ENCODE assay signal across 8 cellular contexts in the genomic region with DNA sequence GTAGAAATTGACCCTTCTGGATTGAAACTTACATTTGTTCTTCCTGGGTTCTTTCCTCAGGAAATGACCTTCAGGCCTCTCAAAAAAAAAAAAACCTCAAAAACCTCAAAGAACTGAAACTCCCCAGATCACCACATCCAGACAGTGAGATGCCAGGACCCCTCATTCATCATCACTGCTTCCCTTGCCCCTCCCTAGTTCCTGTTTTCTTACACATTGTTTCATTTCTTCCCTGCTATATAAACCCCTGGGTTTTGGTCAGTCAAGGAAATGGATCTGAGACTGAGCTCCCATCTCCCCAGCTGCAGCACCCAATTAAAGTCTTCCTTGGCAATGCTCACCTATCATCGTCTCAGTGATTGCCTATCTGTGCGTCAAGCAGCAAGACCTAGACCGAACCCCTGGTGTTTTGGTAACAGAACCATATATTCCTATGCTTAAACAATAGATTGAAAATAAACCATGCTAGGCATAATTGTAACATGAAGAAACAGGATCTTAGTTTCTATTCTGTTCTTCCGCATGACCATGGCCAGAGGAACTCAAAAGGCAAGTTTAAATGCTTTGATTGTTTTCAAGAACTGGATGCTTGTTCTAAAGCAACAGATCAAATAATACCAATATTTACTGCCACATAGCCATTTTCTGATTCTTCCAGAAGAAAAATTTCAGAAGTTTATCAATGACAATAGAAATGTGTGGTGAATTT.
A peak's percentile ranks its signal among the peaks of the same experiment; 100 is the strongest.
DNase-seq lines count a peak whose midpoint lies in the region; ATAC-seq, FAIRE-seq and TF ChIP-seq lines count a peak whose summit lies in the region.

No MANE protein-coding gene starts in this region.

- H3K27ac ChIP-seq in A549 (peak overlapping the region; percentile 76 to 85; a peak in 5 of 6 replicates), WERI-Rb-1 (no peak overlapping the region)

- intact Hi-C loops in left ventricle myocardium superior (cut with micrococcal nuclease), result no loop called here

- no peaks in the 10 kb centered on the region for H3K36me3 ChIP-seq in WERI-Rb-1

- H3K4me3 ChIP-seq in A549 (no peak overlapping the region), fibroblast of mammary gland (ENCODE audit: control insufficient read depth, low read depth, low read length) (no peak overlapping the region), WERI-Rb-1 (ENCODE audit: low read depth, low read length) (no peak overlapping the region)

- H3K9me3 ChIP-seq in A549 (no peaks in the 10 kb centered on the region), WERI-Rb-1 (ENCODE audit: severe bottlenecking) (no peaks in the 10 kb centered on the region)

- POLR2A ChIA-PET in A549 (lab: Yijun Ruan, JAX), result interaction anchor here (1.0 kb wide), 1 partner anchor 108 kb away, joined by 3 read pairs; the partner anchor contains the start of gene MAX

- no peak for FAIRE-seq in A549 (lab: Jason Lieb, UNC)
- FAIRE-seq in GM19239 (lab: Jason Lieb, UNC), result peak; percentile 90

- peaks cover 18% of the 10 kb centered on the region for H3K4me1 ChIP-seq in A549

- H3K27me3 ChIP-seq in WERI-Rb-1 (ENCODE audit: insufficient read depth, low read depth, severe bottlenecking), result no peaks in the 10 kb centered on the region

- no peak for TF ChIP-seq EP300 in A549 (IDR thresholded peaks at IDR 0.05)

- peak overlapping the region; percentile 58 for H3K4me2 ChIP-seq in A549

- no peak for TF ChIP-seq CTCF in A549 (IDR thresholded peaks at IDR 0.05)
- no peak for TF ChIP-seq CTCF in fibroblast of mammary gland (conservative IDR thresholded peaks at IDR 0.05; ENCODE audit: control insufficient read depth, insufficient read depth, low read depth, low read length)
- no peak for TF ChIP-seq CTCF in WERI-Rb-1 (IDR thresholded peaks at IDR 0.05; ENCODE audit: low read depth, low read length)

- 81% methylated on average over 4 of the region's 4 CpGs for WGBS in A549 (ENCODE audit: missing lambda C conversion rate)

- DNase-seq in A549 (ENCODE audit: low read depth in 1 of 2, low spot score in 1 of 2) (no peak), GM19239 (ENCODE audit: insufficient read length, low spot score) (no peak), SKM-1 treated with dmso at 0.1 percent for 144 hours (lab: John Stamatoyannopoulos, UW; ENCODE audit: unreplicated experiment) (peak; percentile 52), fibroblast of mammary gland (ENCODE audit: low read depth) (peak; percentile 65), inferior parietal cortex (ENCODE audit: extremely low spot score) (no peak), left ventricle myocardium superior (no peak), WERI-Rb-1 (no peak), NCI-H2081 (lab: John Stamatoyannopoulos, UW) (no peak)

- CTCF ChIA-PET in A549 (lab: Yijun Ruan, JAX), result interaction anchor here (1.0 kb wide), 1 partner anchor 41 kb away, joined by 4 read pairs; no protein-coding TSS in a partner anchor

- ATAC-seq in A549 (no peak), left ventricle myocardium superior (no peak)

- TF ChIP-seq POLR2A in A549 (IDR thresholded peaks at IDR 0.05; ENCODE audit: low read length), result no peak

- TF ChIP-seq RAD21 in A549 (conservative IDR thresholded peaks at IDR 0.05 in 1 of 2, IDR thresholded peaks at IDR 0.05 in 1 of 2), result no peak

TF ChIP-seq in A549, 52 proteins besides CTCF, POLR2A, EP300 and RAD21:
- TF ChIP-seq FOSL2 (IDR thresholded peaks at IDR 0.05) (no peak), FOSL2 (CRISPR knock-in tag; IDR thresholded peaks at IDR 0.05) (no peak), ESRRA (IDR thresholded peaks at IDR 0.05; ENCODE audit: borderline replicate concordance, low read length) (no peak), FOSB (CRISPR knock-in tag; IDR thresholded peaks at IDR 0.05) (no peak), CBX2 (IDR thresholded peaks at IDR 0.05; ENCODE audit: borderline replicate concordance, low read depth) (no peak), HEYL (CRISPR knock-in tag; IDR thresholded peaks at IDR 0.05) (no peak), HOXA7 (CRISPR knock-in tag; IDR thresholded peaks at IDR 0.05) (no peak), CHD4 (IDR thresholded peaks at IDR 0.05; ENCODE audit: borderline replicate concordance) (no peak), ZC3H11A (IDR thresholded peaks at IDR 0.05) (no peak), HES2 (IDR thresholded peaks at IDR 0.05) (no peak), ZSCAN20 (CRISPR knock-in tag; IDR thresholded peaks at IDR 0.05) (no peak), E2F6 (IDR thresholded peaks at IDR 0.05; ENCODE audit: borderline replicate concordance, low read depth) (no peak), HOXB13 (CRISPR knock-in tag; IDR thresholded peaks at IDR 0.05; ENCODE audit: low read depth) (no peak), SMC3 (IDR thresholded peaks at IDR 0.05) (no peak), KDM5A (IDR thresholded peaks at IDR 0.05) (no peak), NFE2L2 (conservative IDR thresholded peaks at IDR 0.05; ENCODE audit: low read length) (no peak), PBX3 (IDR thresholded peaks at IDR 0.05) (no peak), SREBF2 (IDR thresholded peaks at IDR 0.05) (no peak), CBX8 (IDR thresholded peaks at IDR 0.05) (no peak), KDM1A (IDR thresholded peaks at IDR 0.05; ENCODE audit: low read depth) (no peak)

Comparison
In these comparisons a context has a peak if more than half of its experiments do, and no peak if none do; other contexts are left out.
1. DNase-seq: peak in SKM-1 treated with dmso at 0.1 percent for 144 hours (single experiment) and fibroblast of mammary gland (single experiment); none in A549 (0 of 2), GM19239 (single experiment), inferior parietal cortex (single experiment), left ventricle myocardium superior (single experiment), WERI-Rb-1 (single experiment) and NCI-H2081 (0 of 2).